In the genomic region with DNA sequence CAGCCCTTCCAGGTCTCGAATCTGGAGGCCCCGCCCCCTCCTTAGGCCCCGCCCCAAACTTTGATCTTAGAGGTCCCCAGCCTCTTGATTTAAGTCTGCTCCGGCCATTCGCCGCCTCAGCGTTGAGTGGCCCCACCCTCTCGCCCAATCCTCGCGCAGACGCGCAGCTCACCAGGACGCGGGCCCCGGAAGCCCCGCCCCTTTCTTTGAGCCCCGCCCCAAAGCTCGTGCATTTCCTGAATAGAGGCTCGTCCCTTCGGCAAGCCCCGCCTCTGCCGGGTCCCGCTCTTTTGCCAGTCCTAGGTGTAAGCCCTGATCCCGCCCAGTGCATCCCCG, we compare ENCODE assay signal across 8 cellular contexts. TPM values are rescaled to one million over a fixed set of nuclear protein-coding genes. Genes with fewer than 3 reads are reported as not detected.
DNase-seq lines count a peak whose midpoint lies in the region; ATAC-seq and TF ChIP-seq lines count a peak whose summit lies in the region.

No MANE protein-coding gene starts in this region.

- H3K27ac ChIP-seq in colonic mucosa (peak overlapping the region; percentile 100), layer of hippocampus (ENCODE audit: low read depth, low read length) (peak overlapping the region; percentile 96)

- intact Hi-C loops in colonic mucosa (cut with DNase I) = no loop called here

- peaks cover 43% of the 10 kb centered on the region for H3K4me1 ChIP-seq in colonic mucosa

- DNase-seq in Ammon's horn (ENCODE audit: low spot score) = peak; percentile 99
- DNase-seq in GM19238 (ENCODE audit: insufficient read length, low spot score) = peak; percentile 95
- peak; percentile 96 for DNase-seq in NCI-H510A treated with DMSO at 0.1 percent for 48 hours (lab: John Stamatoyannopoulos, UW)
- peak; percentile 100 for DNase-seq in activated CD4-positive, alpha-beta T cell treated with anti-CD3 and anti-CD28 coated beads for 48 hours
- DNase-seq in colonic mucosa = peak; percentile 100
- peak; percentile 100 for DNase-seq in stimulated activated CD4-positive, alpha-beta T cell treated with anti-CD3 and anti-CD28 coated beads, Interleukin-1b, Interleukin-23, amount 100 ng/mL, for 4 hours (ENCODE audit: low read depth in 2 of 2)

- H3K27me3 ChIP-seq in colonic mucosa (no peaks in the 10 kb centered on the region), layer of hippocampus (ENCODE audit: control insufficient read depth, insufficient read depth, low read length) (no peaks in the 10 kb centered on the region)

- TF ChIP-seq CTCF in colonic mucosa (IDR thresholded peaks at IDR 0.05) = no peak

- peak overlapping the region; percentile 83 to 93 for H3K9ac ChIP-seq in colonic mucosa (ENCODE audit: low read depth in 2 of 2, low read length in 2 of 2)

- H3K4me3 ChIP-seq in colonic mucosa = peak overlapping the region; percentile 99

- H3K36me3 ChIP-seq in colonic mucosa = peaks cover 10% of the 10 kb centered on the region

- no peaks in the 10 kb centered on the region for H3K9me3 ChIP-seq in colonic mucosa

- peak; percentile 67 for ATAC-seq in HG03439 (IDR thresholded peaks at IDR 0.05; ENCODE audit: unreplicated experiment)

RNA-seq across cellular contexts. Expression of gene GUCD1, which starts 0.2 kb away (rescaled TPM):
- 100 to 1,000 TPM; 188 to 207 TPM for total RNA-seq in colonic mucosa

RNA-seq across cellular contexts. Expression of gene SNRPD3, which starts 0.7 kb away (rescaled TPM):
- 100 to 1,000 TPM in 1 of 2 donors, 10 to 100 TPM in 1; 71.4 to 142 TPM for total RNA-seq in colonic mucosa

RNA-seq across cellular contexts. Expression of gene LRRC75B, which starts 37.7 kb away (rescaled TPM):
- total RNA-seq in colonic mucosa = 10 to 100 TPM in 1 of 2 donors, 1 to 10 TPM in 1; 7.9 to 10.2 TPM

RNA-seq across cellular contexts. Expression of gene GGT1, which starts 47.9 kb away (rescaled TPM):
- 10 to 100 TPM; 16.8 to 50.4 TPM for total RNA-seq in colonic mucosa

RNA-seq across cellular contexts. Expression of gene UPB1, which starts 60.0 kb away (rescaled TPM):
- total RNA-seq in colonic mucosa = under 1 TPM; 0.16 to 0.20 TPM

Comparison
In these comparisons a context has a peak if more than half of its experiments do, and no peak if none do; other contexts are left out.
1. Peak in every context shown above with its lines: DNase-seq, ATAC-seq, H3K4me3 ChIP-seq and H3K27ac ChIP-seq.